8 cellular contexts compared by ENCODE assay signal in the genomic region with DNA sequence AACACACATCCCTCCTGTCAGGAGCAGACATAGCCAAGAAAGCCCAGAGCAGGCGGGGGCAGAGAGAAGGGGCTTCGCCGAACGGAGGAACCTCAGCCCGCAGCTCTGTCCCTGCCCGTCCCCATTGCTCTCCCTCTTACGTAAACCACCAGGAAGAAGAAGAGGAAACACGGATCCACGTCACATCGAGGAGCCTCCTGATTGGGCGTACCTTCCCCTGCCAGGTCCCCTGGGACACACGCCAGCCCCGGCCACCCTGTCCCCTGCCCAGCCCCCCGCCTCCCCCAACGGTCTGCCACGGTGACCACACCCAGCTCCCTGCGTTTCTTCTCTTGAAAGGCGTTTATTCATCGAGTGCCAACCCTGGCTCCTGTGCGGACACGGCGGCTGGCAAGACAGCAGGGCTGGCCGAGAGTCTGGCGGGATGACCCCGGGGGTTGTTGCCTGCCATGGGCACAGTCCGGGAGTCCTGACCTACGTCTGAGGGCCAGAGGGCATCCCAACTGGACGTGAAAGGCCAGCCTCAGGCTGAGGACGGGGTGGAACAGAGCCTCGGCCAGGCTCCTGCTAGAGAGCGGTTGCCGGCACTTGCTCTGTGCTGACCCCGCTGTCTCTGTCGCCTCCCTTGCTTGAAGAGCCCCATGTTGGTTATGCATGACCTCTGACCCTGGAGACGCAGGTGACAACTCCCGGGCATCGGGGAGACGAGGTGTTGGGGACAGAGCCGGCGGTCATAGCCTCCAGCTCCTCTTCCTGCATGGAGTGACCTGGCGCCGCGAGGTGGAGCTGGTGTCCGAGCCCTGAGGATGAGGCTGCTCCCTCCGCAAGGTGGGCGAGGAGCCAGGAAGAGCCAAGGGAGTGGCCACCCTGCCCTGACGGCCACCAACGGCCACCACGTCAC. TPM values are rescaled to one million over a fixed set of nuclear protein-coding genes. Genes with fewer than 3 reads are reported as not detected.
DNase-seq lines count a peak whose midpoint lies in the region; ATAC-seq lines count a peak whose summit lies in the region.

No MANE protein-coding gene starts in this region.

- ATAC-seq in HG02623 (IDR thresholded peaks at IDR 0.05; ENCODE audit: unreplicated experiment) (no peak), HG03521 (IDR thresholded peaks at IDR 0.05; ENCODE audit: unreplicated experiment) (no peak)

- peaks cover 2% of the 10 kb centered on the region for H3K27me3 Mint-ChIP-seq in activated T-cell treated with anti-CD3 and anti-CD28 coated beads, Interleukin-2, amount 50 U/mL, for 24 hours

- H3K9me3 Mint-ChIP-seq in activated T-cell treated with anti-CD3 and anti-CD28 coated beads, Interleukin-2, amount 50 U/mL, for 24 hours = no peaks in the 10 kb centered on the region

- DNase-seq in activated T-cell treated with anti-CD3 and anti-CD28 coated beads, Interleukin-2, amount 50 U/mL, for 24 hours = no peak
- no peak for DNase-seq in activated T-cell treated with anti-CD3 and anti-CD28 coated beads, Interleukin-2, amount 50 U/mL, for 48 hours
- DNase-seq in NCI-H524 treated with DMSO at 0.1 percent for 48 hours (lab: John Stamatoyannopoulos, UW) (peak; percentile 63), astrocyte of the hippocampus (ENCODE audit: low read depth, low spot score) (peak; percentile 51), occipital lobe (lab: John Stamatoyannopoulos, UW) (peak; percentile 50)
- DNase-seq in activated CD4-positive, alpha-beta T cell treated with anti-CD3 and anti-CD28 coated beads, Interleukin-2, amount 50 U/mL, for 4 hours = no peak

- peak overlapping the region; percentile 74 for H3K4me3 Mint-ChIP-seq in activated T-cell treated with anti-CD3 and anti-CD28 coated beads, Interleukin-2, amount 50 U/mL, for 24 hours

- peak overlapping the region; percentile 53 for H3K27ac Mint-ChIP-seq in activated T-cell treated with anti-CD3 and anti-CD28 coated beads, Interleukin-2, amount 50 U/mL, for 24 hours

- H3K4me1 Mint-ChIP-seq in activated T-cell treated with anti-CD3 and anti-CD28 coated beads, Interleukin-2, amount 50 U/mL, for 24 hours (ENCODE audit: low read depth) = peaks cover 2% of the 10 kb centered on the region

- H3K36me3 Mint-ChIP-seq in activated T-cell treated with anti-CD3 and anti-CD28 coated beads, Interleukin-2, amount 50 U/mL, for 24 hours (ENCODE audit: low read depth) = no peaks in the 10 kb centered on the region

RNA-seq across cellular contexts. Expression of gene ACSF3, which starts 40.6 kb away (rescaled TPM):
- 16.2 TPM for total RNA-seq in occipital lobe

Comparison
In these comparisons a context has a peak if more than half of its experiments do, and no peak if none do; other contexts are left out.
1. DNase-seq: peak in NCI-H524 treated with DMSO at 0.1 percent for 48 hours (single experiment), astrocyte of the hippocampus (single experiment) and occipital lobe (single experiment); none in activated T-cell treated with anti-CD3 and anti-CD28 coated beads, Interleukin-2, amount 50 U/mL, for 24 hours (single experiment), activated T-cell treated with anti-CD3 and anti-CD28 coated beads, Interleukin-2, amount 50 U/mL, for 48 hours (0 of 2) and activated CD4-positive, alpha-beta T cell treated with anti-CD3 and anti-CD28 coated beads, Interleukin-2, amount 50 U/mL, for 4 hours (0 of 2).